Comparison of ENCODE assay signal across 8 cellular contexts in the genomic region with DNA sequence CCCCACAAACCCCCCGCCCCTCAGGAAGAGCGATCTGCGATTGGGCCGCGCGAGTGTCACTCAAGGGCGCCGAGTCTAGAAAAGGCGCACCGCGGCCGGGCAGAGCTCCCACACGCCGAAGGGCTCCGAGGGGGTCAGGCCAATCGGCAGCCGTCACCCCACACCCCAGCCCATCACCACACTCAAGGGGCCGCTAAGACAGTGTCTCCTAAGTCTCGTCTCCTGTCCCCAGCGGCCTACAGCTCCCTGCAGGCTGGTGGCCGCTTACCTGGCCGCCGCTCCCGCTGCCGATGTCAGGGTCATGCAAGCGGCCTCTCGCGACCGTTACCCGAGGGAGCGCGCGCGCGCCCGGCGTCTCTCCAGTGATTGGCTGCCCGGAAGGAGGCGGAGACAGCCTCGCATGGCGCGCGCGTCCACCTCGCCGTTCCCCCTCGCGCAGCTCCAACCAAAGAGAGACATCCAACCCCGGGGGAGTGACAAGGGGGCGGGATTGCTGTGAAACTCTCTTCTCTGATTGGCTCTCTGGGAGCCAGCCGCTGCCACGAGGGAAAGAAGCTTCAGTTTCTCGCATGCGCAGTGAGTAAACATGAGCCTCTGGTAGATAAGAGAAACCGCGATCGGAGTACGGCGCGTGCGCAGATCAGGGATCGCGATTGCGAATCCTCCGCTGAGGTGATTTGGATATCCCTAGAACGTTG. TPM values are rescaled to one million over a fixed set of nuclear protein-coding genes. Genes with fewer than 3 reads are reported as not detected.
A peak's percentile ranks its signal among the peaks of the same experiment; 100 is the strongest.
DNase-seq lines count a peak whose midpoint lies in the region; ATAC-seq and TF ChIP-seq lines count a peak whose summit lies in the region.

A gene with protein sequence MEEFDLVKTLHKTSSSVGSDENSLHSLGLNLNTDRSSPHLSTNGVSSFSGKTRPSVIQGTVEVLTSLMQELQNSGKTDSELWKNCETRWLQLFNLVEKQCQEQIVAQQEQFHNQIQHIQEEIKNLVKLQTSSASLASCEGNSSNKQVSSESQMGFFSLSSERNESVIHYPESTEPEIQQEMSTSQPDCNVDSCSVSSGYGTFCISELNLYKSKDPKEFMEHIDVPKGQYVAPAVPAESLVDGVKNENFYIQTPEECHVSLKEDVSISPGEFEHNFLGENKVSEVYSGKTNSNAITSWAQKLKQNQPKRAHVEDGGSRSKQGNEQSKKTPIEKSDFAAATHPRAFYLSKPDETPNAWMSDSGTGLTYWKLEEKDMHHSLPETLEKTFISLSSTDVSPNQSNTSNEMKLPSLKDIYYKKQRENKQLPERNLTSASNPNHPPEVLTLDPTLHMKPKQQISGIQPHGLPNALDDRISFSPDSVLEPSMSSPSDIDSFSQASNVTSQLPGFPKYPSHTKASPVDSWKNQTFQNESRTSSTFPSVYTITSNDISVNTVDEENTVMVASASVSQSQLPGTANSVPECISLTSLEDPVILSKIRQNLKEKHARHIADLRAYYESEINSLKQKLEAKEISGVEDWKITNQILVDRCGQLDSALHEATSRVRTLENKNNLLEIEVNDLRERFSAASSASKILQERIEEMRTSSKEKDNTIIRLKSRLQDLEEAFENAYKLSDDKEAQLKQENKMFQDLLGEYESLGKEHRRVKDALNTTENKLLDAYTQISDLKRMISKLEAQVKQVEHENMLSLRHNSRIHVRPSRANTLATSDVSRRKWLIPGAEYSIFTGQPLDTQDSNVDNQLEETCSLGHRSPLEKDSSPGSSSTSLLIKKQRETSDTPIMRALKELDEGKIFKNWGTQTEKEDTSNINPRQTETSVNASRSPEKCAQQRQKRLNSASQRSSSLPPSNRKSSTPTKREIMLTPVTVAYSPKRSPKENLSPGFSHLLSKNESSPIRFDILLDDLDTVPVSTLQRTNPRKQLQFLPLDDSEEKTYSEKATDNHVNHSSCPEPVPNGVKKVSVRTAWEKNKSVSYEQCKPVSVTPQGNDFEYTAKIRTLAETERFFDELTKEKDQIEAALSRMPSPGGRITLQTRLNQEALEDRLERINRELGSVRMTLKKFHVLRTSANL (minus strand): TSS at position 335 of the 698 bp plus-strand sequence. CDS start 2,777 bp downstream, outside the sequence.
A gene (plus strand): TSS at position 630 of the 698 bp plus-strand sequence. CDS start 20,239 bp downstream, outside the sequence.

- H3K4me3 ChIP-seq in LNCaP clone FGC (ENCODE audit: low read depth, low read length) (peak within 1 kb of the TSS; percentile 96), fibroblast of mammary gland (ENCODE audit: control insufficient read depth, low read depth, low read length) (peak within 1 kb of the TSS; percentile 98)

- H3K27ac ChIP-seq in RWPE1: peak within 1 kb of the TSS; percentile 89

- H3K4me1 Mint-ChIP-seq in activated T-helper 17 cell treated with anti-CD3 and anti-CD28 coated beads, Interleukin-2, amount 50 U/mL, for 72 hours: peaks cover 34% of the 10 kb centered on the region
- H3K4me1 Mint-ChIP-seq in naive thymus-derived CD8-positive, alpha-beta T cell: peaks cover 22 to 86% (median 71%) of the 10 kb centered on the region in 4 donors

- POLR2A ChIA-PET in RWPE1 (lab: Yijun Ruan, JAX; ENCODE audit: low non-redundant PET): interaction anchor here (0.5 to 1.4 kb wide), 17 partner anchors 10 to 812 kb away, joined by 3 to 10 read pairs (median 3); a partner anchor contains a TSS
- POLR2A ChIA-PET in naive thymus-derived CD8-positive, alpha-beta T cell (lab: Charles Lee): interaction anchor here (0.6 to 5.3 kb wide), 71 partner anchors 9 to 1937 kb away, joined by 3 to 218 read pairs (median 5); a partner anchor contains a TSS

- TF ChIP-seq CTCF in LNCaP clone FGC (IDR thresholded peaks at IDR 0.05; ENCODE audit: control insufficient read depth, extremely low read depth, insufficient read depth) (no peak), RWPE1 (conservative IDR thresholded peaks at IDR 0.05; ENCODE audit: low read depth) (no peak), fibroblast of mammary gland (conservative IDR thresholded peaks at IDR 0.05; ENCODE audit: control insufficient read depth, insufficient read depth, low read depth, low read length) (no peak)

- H3K9me3 Mint-ChIP-seq in activated T-helper 17 cell treated with anti-CD3 and anti-CD28 coated beads, Interleukin-2, amount 50 U/mL, for 72 hours: no peaks in the 10 kb centered on the region
- no peaks in the 10 kb centered on the region for H3K9me3 Mint-ChIP-seq in naive thymus-derived CD8-positive, alpha-beta T cell

- H3K36me3 Mint-ChIP-seq in activated T-helper 17 cell treated with anti-CD3 and anti-CD28 coated beads, Interleukin-2, amount 50 U/mL, for 72 hours (ENCODE audit: low read depth): peaks cover 75% of the 10 kb centered on the region
- H3K36me3 Mint-ChIP-seq in naive thymus-derived CD8-positive, alpha-beta T cell: peaks cover 0 to 28% (median 3%) of the 10 kb centered on the region in 3 donors

- CTCF ChIA-PET in RWPE1 (lab: Yijun Ruan, JAX): interaction anchor here (0.6 to 2.3 kb wide), 4 partner anchors 25 to 479 kb away, joined by 3 to 9 read pairs (median 5); a partner anchor contains a TSS

- peak; percentile 93 for ATAC-seq in activated T-helper 17 cell treated with anti-CD3 and anti-CD28 coated beads, Interleukin-2, amount 50 U/mL, for 72 hours (replicated peaks)
- peak; percentile 86 to 90 for ATAC-seq in naive thymus-derived CD8-positive, alpha-beta T cell

- peak within 1 kb of the TSS; percentile 93 for H3K4me3 Mint-ChIP-seq in activated T-helper 17 cell treated with anti-CD3 and anti-CD28 coated beads, Interleukin-2, amount 50 U/mL, for 72 hours
- peak within 1 kb of the TSS; percentile 96 to 100 (median 99) for H3K4me3 Mint-ChIP-seq in naive thymus-derived CD8-positive, alpha-beta T cell

- H3K27me3 Mint-ChIP-seq in activated T-helper 17 cell treated with anti-CD3 and anti-CD28 coated beads, Interleukin-2, amount 50 U/mL, for 72 hours: no peaks in the 10 kb centered on the region
- H3K27me3 Mint-ChIP-seq in naive thymus-derived CD8-positive, alpha-beta T cell: peaks cover 0 to 2% (median 0%) of the 10 kb centered on the region in 5 donors

- H3K27ac Mint-ChIP-seq in activated T-helper 17 cell treated with anti-CD3 and anti-CD28 coated beads, Interleukin-2, amount 50 U/mL, for 72 hours: peak within 1 kb of the TSS; percentile 99
- H3K27ac Mint-ChIP-seq in naive thymus-derived CD8-positive, alpha-beta T cell: peak within 1 kb of the TSS; percentile 98 to 100 (median 99)

- DNase-seq in Daoy (ENCODE audit: low read depth) (peak; percentile 100), GOT3 (lab: John Stamatoyannopoulos, UW) (peak; percentile 98), LNCaP clone FGC (ENCODE audit: low read depth) (peak; percentile 99), RWPE1 (ENCODE audit: low spot score) (peak; percentile 100), fibroblast of mammary gland (ENCODE audit: low read depth) (peak; percentile 99)
- peak; percentile 96 to 100 (median 99) for DNase-seq in naive thymus-derived CD8-positive, alpha-beta T cell
- DNase-seq in stimulated activated naive CD4-positive, alpha-beta T cell (lab: John Stamatoyannopoulos, UW): peak; percentile 98 to 100 (median 99)

RNA-seq across cellular contexts. Expression of the first gene that starts in this region (rescaled TPM):
- 54.3 and 86.7 TPM in 2 replicates for total RNA-seq in Daoy (2014; rRNA removed; shearing (Covaris generic))
- 10 to 100 TPM; 72.3 to 77.1 TPM for total RNA-seq in activated T-helper 17 cell treated with anti-CD3 and anti-CD28 coated beads, Interleukin-2, amount 50 U/mL, for 72 hours
- 10 to 100 TPM; 81.1 to 81.8 TPM for total RNA-seq in naive thymus-derived CD8-positive, alpha-beta T cell
- 10 to 100 TPM; 33.9 to 53.4 (median 44.8) TPM for polyA plus RNA-seq in naive thymus-derived CD8-positive, alpha-beta T cell

RNA-seq across cellular contexts. Expression of the second gene that starts in this region (rescaled TPM):
- 10.4 and 14.2 TPM in 2 replicates for total RNA-seq in Daoy (2014; rRNA removed; shearing (Covaris generic))
- 10 to 100 TPM; 26.8 to 32.3 TPM for total RNA-seq in activated T-helper 17 cell treated with anti-CD3 and anti-CD28 coated beads, Interleukin-2, amount 50 U/mL, for 72 hours
- 10 to 100 TPM; 61.0 to 62.0 TPM for total RNA-seq in naive thymus-derived CD8-positive, alpha-beta T cell
- polyA plus RNA-seq in naive thymus-derived CD8-positive, alpha-beta T cell: 10 to 100 TPM; 45.2 to 63.6 (median 56.5) TPM

Comparison
In these comparisons a context has a peak if more than half of its experiments do, and no peak if none do; other contexts are left out.
1. Peak in every context shown above with its lines: DNase-seq, ATAC-seq, H3K4me3 ChIP-seq and H3K27ac ChIP-seq.